ENCODE assay signal across 24 cellular contexts in genomic region chr3:23130406-23130805, GRCh38.
"Had no signal": no experiment of that assay in that cellular context is flagged by ENCODE, and none has a peak within 500 bp of the region (broad histone marks: within the 10 kb centered on the region; RNA-seq: fewer than 3 reads in every experiment).

No MANE protein-coding gene starts in this region.

- H3K4me3 Mint-ChIP-seq: mesothelial cell of epicardium; naive thymus-derived CD4-positive, alpha-beta T cell; natural killer cell treated with Interleukin-12 subunit alpha and Interleukin-12 subunit beta and Interleukin-15 and Interleukin-18, amount 100 ng/mL, for 72 hours; stimulated activated naive B cell treated with anti-CD40 and anti-IgM and Interleukin-4, amounts not matched to agents 10 μg/mL and 1 μg/mL and 100 μg/mL, for 72 hours; stimulated activated naive CD8-positive, alpha-beta T cell treated with anti-CD3 and anti-CD28 coated beads, Interleukin-15, Interleukin-2, amounts not matched to agents 100 ng/mL and 50 ng/mL, for 24 hours; type B pancreatic cell had no signal

- H3K9me3 ChIP-seq: left ventricle myocardium inferior, mucosa of descending colon, ovary, right atrium auricular region, right lobe of liver, suprapubic skin, thoracic aorta, tibial artery, uterus had no signal

- H3K36me3 ChIP-seq: left ventricle myocardium inferior, ovary, right atrium auricular region, right lobe of liver, suprapubic skin, thoracic aorta, tibial artery, uterus had no signal

- H3K9me3 Mint-ChIP-seq: naive thymus-derived CD4-positive, alpha-beta T cell; stimulated activated naive CD8-positive, alpha-beta T cell treated with anti-CD3 and anti-CD28 coated beads, Interleukin-15, Interleukin-2, amounts not matched to agents 100 ng/mL and 50 ng/mL, for 24 hours had no signal

- H3K27me3 Mint-ChIP-seq: progenitor cell of endocrine pancreas, type B pancreatic cell had no signal

- H3K4me1 Mint-ChIP-seq: naive thymus-derived CD4-positive, alpha-beta T cell; stimulated activated naive B cell treated with anti-CD40 and anti-IgM and Interleukin-4, amounts not matched to agents 10 μg/mL and 1 μg/mL and 100 μg/mL, for 72 hours had no signal

- DNase-seq: islet precursor cell; left ventricle myocardium inferior; mesendoderm; naive thymus-derived CD4-positive, alpha-beta T cell; ovary; right lobe of liver; stimulated activated CD4-positive, alpha-beta T cell treated with anti-CD3 and anti-CD28 coated beads, Interleukin-1b, Interleukin-23, amount 100 ng/mL, for 48 hours; stimulated activated CD4-positive, alpha-beta T cell treated with anti-CD3 and anti-CD28 coated beads, Interleukin-2, amount 100 ng/mL, for 48 hours; stimulated activated CD4-positive, alpha-beta T cell treated with anti-CD3 and anti-CD28 coated beads, Interleukin-4, amount 100 ng/mL, for 4 hours; stimulated activated CD8-positive, alpha-beta memory T cell treated with anti-CD3 and anti-CD28 coated beads, Interleukin-4, amount 100 ng/mL, for 48 hours; stimulated activated naive B cell treated with anti-CD40 and anti-IgM and Interleukin-4, amounts not matched to agents 10 μg/mL and 1 μg/mL and 100 μg/mL, for 72 hours; tibial artery; uterus had no signal

- H3K27ac ChIP-seq: left ventricle myocardium inferior, ovary, right atrium auricular region, right lobe of liver, thoracic aorta, tibial artery had no signal

- H3K36me3 Mint-ChIP-seq: mesothelial cell of epicardium; naive thymus-derived CD4-positive, alpha-beta T cell; natural killer cell treated with Interleukin-12 subunit alpha and Interleukin-12 subunit beta and Interleukin-15 and Interleukin-18, amount 100 ng/mL, for 72 hours; stimulated activated naive B cell treated with anti-CD40 and anti-IgM and Interleukin-4, amounts not matched to agents 10 μg/mL and 1 μg/mL and 100 μg/mL, for 72 hours; type B pancreatic cell had no signal

- H3K4me1 ChIP-seq: right lobe of liver, tibial artery, uterus had no signal

- H3K79me2 ChIP-seq: hepatocyte had no signal

- H3K4me3 ChIP-seq: left ventricle myocardium inferior, lung, mucosa of descending colon, right atrium auricular region, right lobe of liver, thoracic aorta, tibial artery had no signal

- ATAC-seq: naive thymus-derived CD4-positive, alpha-beta T cell; natural killer cell treated with Interleukin-12 subunit alpha and Interleukin-12 subunit beta and Interleukin-15 and Interleukin-18, amount 100 ng/mL, for 72 hours; right lobe of liver; stimulated activated naive B cell treated with anti-CD40 and anti-IgM and Interleukin-4, amounts not matched to agents 10 μg/mL and 1 μg/mL and 100 μg/mL, for 72 hours had no signal

- H3K27ac Mint-ChIP-seq: mesothelial cell of epicardium; naive thymus-derived CD4-positive, alpha-beta T cell; natural killer cell treated with Interleukin-12 subunit alpha and Interleukin-12 subunit beta and Interleukin-15 and Interleukin-18, amount 100 ng/mL, for 72 hours; progenitor cell of endocrine pancreas; stimulated activated naive B cell treated with anti-CD40 and anti-IgM and Interleukin-4, amounts not matched to agents 10 μg/mL and 1 μg/mL and 100 μg/mL, for 72 hours; stimulated activated naive CD8-positive, alpha-beta T cell treated with anti-CD3 and anti-CD28 coated beads, Interleukin-15, Interleukin-2, amounts not matched to agents 100 ng/mL and 50 ng/mL, for 24 hours; type B pancreatic cell had no signal

- H3K27me3 ChIP-seq: hepatocyte, ovary, right atrium auricular region, right lobe of liver, suprapubic skin, tibial artery, uterus had no signal
